In genomic region chr15:101307048-101307896, GRCh38 we compare ENCODE assay signal across 2 cellular contexts.
TF ChIP-seq lines count a peak whose summit lies in the region.

No MANE protein-coding gene starts in this region.

TF ChIP-seq in IMR-90, 13 proteins besides CTCF, POLR2A, EP300 and RAD21 (continued from another document):
- TF ChIP-seq ELK1 (IDR thresholded peaks at IDR 0.05; ENCODE audit: borderline replicate concordance, low read depth, low read length): no peak
- TF ChIP-seq SMC3 (IDR thresholded peaks at IDR 0.05; ENCODE audit: low read depth, low read length): no peak
- no peak for TF ChIP-seq BHLHE40 (IDR thresholded peaks at IDR 0.05; ENCODE audit: low read depth, low read length)
- TF ChIP-seq NFE2L2 (IDR thresholded peaks at IDR 0.05; ENCODE audit: low read depth, low read length): no peak
- TF ChIP-seq MXI1 (IDR thresholded peaks at IDR 0.05; ENCODE audit: borderline replicate concordance, low read depth, low read length): no peak
- no peak for TF ChIP-seq CHD1 (IDR thresholded peaks at IDR 0.05; ENCODE audit: low read depth, low read length)
- no peak for TF ChIP-seq MAZ (IDR thresholded peaks at IDR 0.05; ENCODE audit: borderline replicate concordance, low read depth, low read length)

TF ChIP-seq in WTC11, 78 proteins besides CTCF, POLR2A, EP300 and RAD21 (continued from another document):
- no peak for TF ChIP-seq ESRRA (CRISPR knock-in tag; IDR thresholded peaks at IDR 0.05; ENCODE audit: borderline replicate concordance)
- TF ChIP-seq FOXP1 (CRISPR knock-in tag; IDR thresholded peaks at IDR 0.05; ENCODE audit: borderline replicate concordance): no peak
- TF ChIP-seq NR3C1 (CRISPR knock-in tag; conservative IDR thresholded peaks at IDR 0.05; ENCODE audit: low read depth): no peak
